ENCODE assay signal across 10 cellular contexts in genomic region chr14:70257526-70257925, GRCh38.
DNase-seq lines count a peak whose midpoint lies in the region; ATAC-seq, FAIRE-seq and TF ChIP-seq lines count a peak whose summit lies in the region.
"Had no signal": no experiment of that assay in that cellular context is flagged by ENCODE, and none has a peak within 500 bp of the region (broad histone marks: within the 10 kb centered on the region; RNA-seq: fewer than 3 reads in every experiment).

No MANE protein-coding gene starts in this region.

- ATAC-seq in GM18511 (IDR thresholded peaks at IDR 0.05; ENCODE audit: unreplicated experiment) = no peak

- TF ChIP-seq CTCF in MM.1S (IDR thresholded peaks at IDR 0.05; ENCODE audit: low read length) = peak; percentile 46
- TF ChIP-seq CTCF in mammary epithelial cell (conservative IDR thresholded peaks at IDR 0.05 in 1 of 2, IDR thresholded peaks at IDR 0.05 in 1 of 2; ENCODE audit: extremely low read depth in 1 of 2, insufficient read depth in 1 of 2, low read depth in 1 of 2, low read length in 2 of 2) = peak; percentile 62 to 71
- peak; percentile 53 for TF ChIP-seq CTCF in type B pancreatic cell (conservative IDR thresholded peaks at IDR 0.05)

- no peaks in the 10 kb centered on the region for H3K36me3 Mint-ChIP-seq in type B pancreatic cell

- FAIRE-seq in RCC 7860 (lab: Jason Lieb, UNC) = no peak

- H3K36me3 ChIP-seq in MM.1S (replicated peaks; ENCODE audit: insufficient read depth, low read length) (no peaks in the 10 kb centered on the region), mammary epithelial cell (ENCODE audit: insufficient read depth, low read length) (no peaks in the 10 kb centered on the region)
- H3K36me3 ChIP-seq: esophagus muscularis mucosa, thyroid gland had no signal

- H3K27ac ChIP-seq in MM.1S (ENCODE audit: low read length) (no peak overlapping the region), mammary epithelial cell (ENCODE audit: insufficient read depth, low read depth, low read length) (no peak overlapping the region)
- H3K27ac ChIP-seq: esophagus muscularis mucosa, thyroid gland had no signal

- peaks cover 3% of the 10 kb centered on the region for H3K27me3 Mint-ChIP-seq in type B pancreatic cell

- H3K9me2 ChIP-seq in MM.1S (replicated peaks; ENCODE audit: insufficient read depth, low read length) = no peaks in the 10 kb centered on the region

- WGBS in mammary epithelial cell (ENCODE audit: low coverage, missing lambda C conversion rate) = 75% methylated on average over 7 of the region's 7 CpGs

- H2AFZ ChIP-seq in MM.1S (ENCODE audit: low read length) = no peak overlapping the region
- H2AFZ ChIP-seq in mammary epithelial cell (ENCODE audit: low read depth, low read length) = no peak overlapping the region

- H3K9me3 ChIP-seq in MM.1S (replicated peaks; ENCODE audit: insufficient read depth, low read length) = no peaks in the 10 kb centered on the region
- H3K9me3 ChIP-seq in mammary epithelial cell (replicated peaks; ENCODE audit: insufficient read depth, low read length) = no peaks in the 10 kb centered on the region
- H3K9me3 ChIP-seq: esophagus muscularis mucosa, thyroid gland had no signal

- CTCF ChIA-PET in mammary epithelial cell (lab: Charles Lee; ENCODE audit: low non-redundant PET) = no interaction called here

- H3K9ac ChIP-seq in MM.1S (ENCODE audit: low read length) (no peak overlapping the region), mammary epithelial cell (ENCODE audit: insufficient read depth, low read length) (no peak overlapping the region)

- intact Hi-C loops in mammary epithelial cell (cut with micrococcal nuclease) = loop anchor here (1.0 to 10.0 kb wide), 3 partner anchors 170 to 443 kb away; no protein-coding TSS in a partner anchor

- H3K79me2 ChIP-seq in MM.1S (ENCODE audit: low read length) (no peaks in the 10 kb centered on the region), mammary epithelial cell (ENCODE audit: insufficient read depth, low read length) (no peaks in the 10 kb centered on the region)

- H3K4me1 Mint-ChIP-seq in type B pancreatic cell (ENCODE audit: unreplicated experiment) = no peaks in the 10 kb centered on the region

- peak; percentile 25 for DNase-seq in stimulated activated CD4-positive, alpha-beta T cell treated with anti-CD3 and anti-CD28 coated beads, Interleukin-1b, Interleukin-23, amount 100 ng/mL, for 48 hours
- DNase-seq in stimulated activated CD4-positive, alpha-beta T cell treated with anti-CD3 and anti-CD28 coated beads, Interleukin-4, amount 100 ng/mL, for 4 hours = no peak
- DNase-seq in MM.1S (peak; percentile 8), mammary epithelial cell (peak; percentile 28), type B pancreatic cell (ENCODE audit: extremely low spot score, unreplicated experiment) (no peak), RCC 7860 (ENCODE audit: low spot score) (no peak), kidney glomerular epithelial cell (lab: John Stamatoyannopoulos, UW) (no peak)
- DNase-seq: thyroid gland had no signal

- H4K20me1 ChIP-seq in MM.1S (ENCODE audit: insufficient read depth, low read length) (no peaks in the 10 kb centered on the region), mammary epithelial cell (ENCODE audit: insufficient read depth, low read length) (no peaks in the 10 kb centered on the region)

- in situ Hi-C loops in mammary epithelial cell (cut with MboI; ENCODE audit: low sequenced_read_pairs in 2 of 2) = no loop called here

- H3K27ac Mint-ChIP-seq in type B pancreatic cell = no peak overlapping the region

- peak overlapping the region; percentile 14 for H3K4me3 Mint-ChIP-seq in type B pancreatic cell

- dilution Hi-C loops in mammary epithelial cell (cut with HindIII; ENCODE audit: low sequenced_read_pairs) = no loop called here

- H3F3A ChIP-seq in MM.1S (ENCODE audit: insufficient read depth, low read length) = no peaks in the 10 kb centered on the region

- H3K9me3 Mint-ChIP-seq in type B pancreatic cell = peaks cover 4% of the 10 kb centered on the region

- H3K4me3 ChIP-seq in MM.1S (ENCODE audit: low read length) (no peak overlapping the region), mammary epithelial cell (replicated peaks in 1 of 3; ENCODE audit: insufficient read depth in 1 of 3, low read depth in 2 of 3, low read length in 3 of 3) (no peak overlapping the region)
- H3K4me3 ChIP-seq: esophagus muscularis mucosa, thyroid gland had no signal

- no TSS peak for BruUV-seq in mammary epithelial cell (replicated peaks; lab: Mats Ljungman, UMichigan)

- H3K4me1 ChIP-seq in MM.1S (ENCODE audit: low read length) = no peaks in the 10 kb centered on the region
- peaks cover 3% of the 10 kb centered on the region for H3K4me1 ChIP-seq in mammary epithelial cell (ENCODE audit: insufficient read depth, low read length)
- H3K4me1 ChIP-seq: thyroid gland had no signal

- H3K4me2 ChIP-seq in MM.1S (ENCODE audit: low read depth, low read length) = no peak overlapping the region
- no peak overlapping the region for H3K4me2 ChIP-seq in mammary epithelial cell (ENCODE audit: insufficient read depth, low read depth, low read length)

- no peaks in the 10 kb centered on the region for H3K27me3 ChIP-seq in MM.1S (replicated peaks; ENCODE audit: insufficient read depth, low read length)
- H3K27me3 ChIP-seq in mammary epithelial cell (ENCODE audit: insufficient read depth, low read length) = no peaks in the 10 kb centered on the region
- H3K27me3 ChIP-seq: thyroid gland had no signal

Comparison
In these comparisons a context has a peak if more than half of its experiments do, and no peak if none do; other contexts are left out.
1. DNase-seq: peak in stimulated activated CD4-positive, alpha-beta T cell treated with anti-CD3 and anti-CD28 coated beads, Interleukin-1b, Interleukin-23, amount 100 ng/mL, for 48 hours (single experiment), MM.1S (single experiment) and mammary epithelial cell (single experiment); none in stimulated activated CD4-positive, alpha-beta T cell treated with anti-CD3 and anti-CD28 coated beads, Interleukin-4, amount 100 ng/mL, for 4 hours (0 of 2), type B pancreatic cell (single experiment), RCC 7860 (single experiment) and kidney glomerular epithelial cell (single experiment).
2. Peak in every context shown above with its lines, with median percentiles within 50 percentile points of each other: CTCF ChIP-seq.